ENCODE assay signal across 8 cellular contexts in the genomic region with DNA sequence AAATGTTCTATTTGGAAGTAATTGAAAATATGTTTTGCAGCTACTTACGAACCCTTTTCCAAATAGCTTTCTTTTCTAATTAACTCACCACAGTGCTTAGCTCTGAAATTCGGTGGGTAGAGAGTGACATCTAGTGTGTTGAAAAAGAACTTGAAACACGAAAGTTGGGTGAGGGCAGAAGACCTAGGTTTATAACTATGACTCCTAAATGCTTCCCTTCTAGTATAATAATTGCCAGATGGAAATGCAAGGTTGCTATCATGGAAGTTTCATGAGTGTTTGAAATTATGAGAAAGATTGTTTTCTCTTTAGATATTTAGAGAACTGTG.
DNase-seq lines count a peak whose midpoint lies in the region; ATAC-seq and TF ChIP-seq lines count a peak whose summit lies in the region.

No MANE protein-coding gene starts in this region.

- H3K4me3 ChIP-seq in KMS-11 (IDR thresholded peaks at IDR 0.05; ENCODE audit: insufficient read depth, low read depth, low read length) (no peak overlapping the region), RWPE2 (ENCODE audit: severe bottlenecking) (no peak overlapping the region), foreskin fibroblast (ENCODE audit: low read depth in 1 of 2, low read length in 2 of 2) (no peak overlapping the region), prostate gland (no peak overlapping the region)

- no peak overlapping the region for H3K9ac ChIP-seq in KMS-11

- H3K4me3 Mint-ChIP-seq in activated T-helper 17 cell treated with anti-CD3 and anti-CD28 coated beads, Interleukin-2, amount 50 U/mL, for 72 hours: no peak overlapping the region

- no peaks in the 10 kb centered on the region for H3K9me3 Mint-ChIP-seq in activated T-helper 17 cell treated with anti-CD3 and anti-CD28 coated beads, Interleukin-2, amount 50 U/mL, for 72 hours

- no peaks in the 10 kb centered on the region for H3K9me3 ChIP-seq in RWPE2 (ENCODE audit: severe bottlenecking)
- no peaks in the 10 kb centered on the region for H3K9me3 ChIP-seq in prostate gland

- H3K79me2 ChIP-seq in KMS-11 (ENCODE audit: insufficient read depth, low read depth): no peaks in the 10 kb centered on the region

- peak; percentile 75 for TF ChIP-seq CTCF in KMS-11 (conservative IDR thresholded peaks at IDR 0.05; ENCODE audit: low read depth, low read length)
- TF ChIP-seq CTCF in RWPE2 (IDR thresholded peaks at IDR 0.05; ENCODE audit: poor library complexity, severe bottlenecking): peak; percentile 78
- peak; percentile 31 for TF ChIP-seq CTCF in foreskin fibroblast (IDR thresholded peaks at IDR 0.05; ENCODE audit: low read depth, low read length)
- peak in 3 of 4 experiments; percentile 35 to 57 (median 56) for TF ChIP-seq CTCF in prostate gland (IDR thresholded peaks at IDR 0.05)

- H3K36me3 ChIP-seq in KMS-11 (ENCODE audit: insufficient read depth) (no peaks in the 10 kb centered on the region), RWPE2 (ENCODE audit: low read depth) (no peaks in the 10 kb centered on the region), prostate gland (no peaks in the 10 kb centered on the region)

- no peaks in the 10 kb centered on the region for H3K4me1 Mint-ChIP-seq in activated T-helper 17 cell treated with anti-CD3 and anti-CD28 coated beads, Interleukin-2, amount 50 U/mL, for 72 hours

- 7% methylated on average over 3 of the region's 3 CpGs for WGBS in prostate gland

- no peaks in the 10 kb centered on the region for H3K4me1 ChIP-seq in KMS-11 (ENCODE audit: low read depth, poor library complexity, severe bottlenecking)
- no peaks in the 10 kb centered on the region for H3K4me1 ChIP-seq in RWPE2 (ENCODE audit: insufficient read depth, poor library complexity, severe bottlenecking)
- no peaks in the 10 kb centered on the region for H3K4me1 ChIP-seq in prostate gland (replicated peaks)

- intact Hi-C loops in prostate gland (cut with DNase I): no loop called here

- H3K27me3 Mint-ChIP-seq in activated T-helper 17 cell treated with anti-CD3 and anti-CD28 coated beads, Interleukin-2, amount 50 U/mL, for 72 hours: peaks cover 9% of the 10 kb centered on the region

- H2AFZ ChIP-seq in KMS-11 (ENCODE audit: low read depth): peak overlapping the region; percentile 8; the same call in 1 of the 2 replicates

- TF ChIP-seq POLR2A in prostate gland (IDR thresholded peaks at IDR 0.05): no peak

- no peaks in the 10 kb centered on the region for H4K20me1 ChIP-seq in KMS-11 (ENCODE audit: insufficient read depth)

- DNase-seq in Ammon's horn (ENCODE audit: low spot score): peak; percentile 76
- DNase-seq in RWPE2 (ENCODE audit: low spot score): no peak
- peak; percentile 32 to 76 for DNase-seq in foreskin fibroblast
- DNase-seq in prostate gland (ENCODE audit: low spot score): no peak
- DNase-seq in NK-92 (lab: John Stamatoyannopoulos, UW; ENCODE audit: unreplicated experiment): no peak

- ATAC-seq in GM18909 (IDR thresholded peaks at IDR 0.05; ENCODE audit: poor library complexity, unreplicated experiment): peak; percentile 62
- peak; percentile 87 for ATAC-seq in RWPE2 (ENCODE audit: low read depth)
- no peak for ATAC-seq in activated T-helper 17 cell treated with anti-CD3 and anti-CD28 coated beads, Interleukin-2, amount 50 U/mL, for 72 hours (replicated peaks)

- H3K4me2 ChIP-seq in KMS-11: no peak overlapping the region; the same call in 1 of the 2 replicates

- H3K36me3 Mint-ChIP-seq in activated T-helper 17 cell treated with anti-CD3 and anti-CD28 coated beads, Interleukin-2, amount 50 U/mL, for 72 hours (ENCODE audit: low read depth): no peaks in the 10 kb centered on the region

- H3K27me3 ChIP-seq in KMS-11 (ENCODE audit: insufficient read depth, low read depth): no peaks in the 10 kb centered on the region
- no peaks in the 10 kb centered on the region for H3K27me3 ChIP-seq in RWPE2 (ENCODE audit: insufficient read depth, poor library complexity, severe bottlenecking)
- no peaks in the 10 kb centered on the region for H3K27me3 ChIP-seq in prostate gland (replicated peaks; ENCODE audit: insufficient read depth)

- H3K27ac Mint-ChIP-seq in activated T-helper 17 cell treated with anti-CD3 and anti-CD28 coated beads, Interleukin-2, amount 50 U/mL, for 72 hours: no peak overlapping the region

- H3K27ac ChIP-seq in KMS-11 (no peak overlapping the region), RWPE2 (ENCODE audit: poor library complexity, severe bottlenecking) (no peak overlapping the region), prostate gland (no peak overlapping the region)

Comparison
In these comparisons a context has a peak if more than half of its experiments do, and no peak if none do; other contexts are left out.
1. DNase-seq: peak in Ammon's horn (single experiment) and foreskin fibroblast (2 of 2); none in RWPE2 (single experiment), prostate gland (single experiment) and NK-92 (single experiment).
2. Peak in every context shown above with its lines, with median percentiles within 50 percentile points of each other: CTCF ChIP-seq.